15 cellular contexts compared by ENCODE assay signal in the genomic region with DNA sequence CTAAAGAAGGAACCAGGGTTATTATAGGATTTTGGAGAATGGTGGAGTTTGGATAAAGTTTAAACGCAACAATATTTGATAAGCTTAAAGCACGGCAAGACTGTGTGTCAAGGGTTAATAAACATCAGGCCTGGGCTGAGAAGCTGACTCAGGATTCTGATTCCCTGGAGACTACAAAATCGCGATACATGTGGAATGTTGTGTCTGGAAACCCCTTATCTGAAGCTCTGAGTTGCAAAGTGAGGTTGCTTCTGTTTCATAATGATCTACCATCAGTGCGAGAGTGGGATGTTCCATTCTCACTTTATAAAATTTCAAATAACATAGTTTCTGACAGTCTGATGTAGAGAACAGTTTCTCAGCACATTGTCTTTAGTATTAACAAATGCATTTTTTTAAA. TPM values are rescaled to one million over a fixed set of nuclear protein-coding genes. Genes with fewer than 3 reads are reported as not detected.
DNase-seq lines count a peak whose midpoint lies in the region; ATAC-seq, FAIRE-seq and TF ChIP-seq lines count a peak whose summit lies in the region.
"Had no signal": no experiment of that assay in that cellular context is flagged by ENCODE, and none has a peak within 500 bp of the region (broad histone marks: within the 10 kb centered on the region; RNA-seq: fewer than 3 reads in every experiment).

No MANE protein-coding gene starts in this region.

- no peak for ATAC-seq in HG03460 (IDR thresholded peaks at IDR 0.05; ENCODE audit: unreplicated experiment)
- ATAC-seq: left lobe of liver had no signal

- TF ChIP-seq POLR2A in H54 (IDR thresholded peaks at IDR 0.05; ENCODE audit: low read depth, low read length): no peak

- H3K36me3 Mint-ChIP-seq in mesothelial cell of epicardium: peaks cover 32% of the 10 kb centered on the region

- in situ Hi-C loops in ACHN (cut with HindIII; ENCODE audit: low pct_ligation_motif_present, low pct_unique_long_range_greater_than_20kb, low sequenced_read_pairs): no loop called here

- FAIRE-seq in H54 (lab: Jason Lieb, UNC): peak; percentile 97

- no peaks in the 10 kb centered on the region for H3K27me3 Mint-ChIP-seq in mesothelial cell of epicardium (ENCODE audit: low read depth)
- H3K27me3 Mint-ChIP-seq: CD4-positive, CD25-positive, alpha-beta regulatory T cell had no signal

- DNase-seq in ACHN (peak; percentile 39), H54 (ENCODE audit: insufficient read length, low spot score) (no peak), cardiac fibroblast (ENCODE audit: low read depth in 2 of 2) (peak; percentile 85 to 87), mesothelial cell of epicardium (ENCODE audit: low spot score in 2 of 2, unreplicated experiment in 2 of 2) (no peak), HuH-7.5 (ENCODE audit: low spot score) (no peak), cerebellar nuclear complex (lab: John Stamatoyannopoulos, UW) (no peak), NCI-H1092 (lab: John Stamatoyannopoulos, UW) (no peak)
- DNase-seq: CD4-positive, CD25-positive, alpha-beta regulatory T cell; H7; NCI-H345; retina; thyroid gland had no signal

- H3K4me3 Mint-ChIP-seq in mesothelial cell of epicardium: no peak overlapping the region
- H3K4me3 Mint-ChIP-seq: CD4-positive, CD25-positive, alpha-beta regulatory T cell had no signal

- H3K4me3 ChIP-seq in cardiac fibroblast (replicated peaks in 1 of 2; ENCODE audit: low read depth in 2 of 2, low read length in 2 of 2): no peak overlapping the region
- H3K4me3 ChIP-seq: ascending aorta, thyroid gland had no signal

- peaks cover 30% of the 10 kb centered on the region for H3K9me3 Mint-ChIP-seq in mesothelial cell of epicardium

- H3K27ac Mint-ChIP-seq in mesothelial cell of epicardium: peak overlapping the region; percentile 14

- H3K4me1 Mint-ChIP-seq in mesothelial cell of epicardium: peaks cover 14% of the 10 kb centered on the region

- TF ChIP-seq CTCF in cardiac fibroblast (IDR thresholded peaks at IDR 0.05; ENCODE audit: low read depth, low read length): no peak
- no peak for TF ChIP-seq CTCF in mesothelial cell of epicardium (IDR thresholded peaks at IDR 0.05; ENCODE audit: unreplicated experiment)

RNA-seq across cellular contexts. Expression of a gene that starts 7.8 kb away (rescaled TPM):
- 32.7 to 36.9 TPM (median 36.8 TPM) in 3 replicates for total RNA-seq in mesothelial cell of epicardium

Comparison
In these comparisons a context has a peak if more than half of its experiments do, and no peak if none do; other contexts are left out.
1. DNase-seq: peak in ACHN (single experiment) and cardiac fibroblast (2 of 2); none in H54 (single experiment), mesothelial cell of epicardium (0 of 2), HuH-7.5 (single experiment), cerebellar nuclear complex (0 of 2) and NCI-H1092 (single experiment).